In the genomic region with DNA sequence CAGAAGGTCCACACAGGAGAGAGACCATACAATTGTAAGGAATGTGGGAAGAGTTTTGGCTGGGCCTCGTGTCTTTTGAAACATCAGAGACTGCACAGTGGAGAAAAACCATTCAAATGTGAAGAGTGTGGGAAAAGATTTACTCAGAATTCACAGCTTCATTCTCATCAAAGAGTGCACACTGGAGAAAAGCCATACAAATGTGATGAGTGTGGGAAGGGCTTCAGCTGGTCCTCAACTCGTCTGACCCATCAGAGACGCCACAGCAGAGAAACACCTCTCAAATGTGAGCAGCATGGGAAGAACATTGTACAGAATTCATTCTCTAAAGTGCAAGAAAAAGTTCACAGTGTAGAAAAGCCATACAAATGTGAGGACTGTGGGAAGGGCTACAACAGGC, we compare ENCODE assay signal across 15 cellular contexts. TPM values are rescaled to one million over a fixed set of nuclear protein-coding genes. Genes with fewer than 3 reads are reported as not detected.
DNase-seq lines count a peak whose midpoint lies in the region; ATAC-seq, FAIRE-seq and TF ChIP-seq lines count a peak whose summit lies in the region.
"Had no signal": no experiment of that assay in that cellular context is flagged by ENCODE, and none has a peak within 500 bp of the region (broad histone marks: within the 10 kb centered on the region; RNA-seq: fewer than 3 reads in every experiment).

No MANE protein-coding gene starts in this region.

- peaks cover 31 to 72% (median 51%) of the 10 kb centered on the region in 4 donors for H3K9me3 ChIP-seq in liver (ENCODE audit: control insufficient read depth in 4 of 4, low read length in 3 of 4)
- no peaks in the 10 kb centered on the region for H3K9me3 ChIP-seq in HepG2 (ENCODE audit: low read length)
- peaks cover 47 to 63% of the 10 kb centered on the region in 2 donors for H3K9me3 ChIP-seq in duodenal mucosa (ENCODE audit: control insufficient read depth in 1 of 2, low read length in 2 of 2)
- peaks cover 42 to 67% of the 10 kb centered on the region in 2 donors for H3K9me3 ChIP-seq in muscle layer of duodenum (ENCODE audit: control insufficient read depth in 1 of 2, low read length in 2 of 2)

- peaks cover 8 to 40% (median 36%) of the 10 kb centered on the region in 4 donors for H3K36me3 ChIP-seq in liver (ENCODE audit: control insufficient read depth in 4 of 4, insufficient read depth in 3 of 4, low read depth in 1 of 4, low read length in 3 of 4)
- peaks cover 1 to 24% of the 10 kb centered on the region in 2 experiments; a peak in 4 of 5 replicates for H3K36me3 ChIP-seq in HepG2 (replicated peaks in 1 of 2; ENCODE audit: control insufficient read depth in 1 of 2, insufficient read depth in 2 of 2, low read length in 2 of 2)
- H3K36me3 ChIP-seq in duodenal mucosa (ENCODE audit: control insufficient read depth in 1 of 2, insufficient read depth in 2 of 2, low read length in 2 of 2): peaks cover 20 to 36% of the 10 kb centered on the region in 2 donors
- peaks cover 26 to 65% of the 10 kb centered on the region in 2 donors for H3K36me3 ChIP-seq in muscle layer of duodenum (ENCODE audit: control insufficient read depth in 1 of 2, insufficient read depth in 2 of 2, low read length in 2 of 2)

- H3K4me3 ChIP-seq in liver (ENCODE audit: low read depth in 1 of 3, low read length in 3 of 3) (peak overlapping the region in 2 of 3 donors; percentile 43 to 77), HepG2 (replicated peaks in 1 of 3; ENCODE audit: insufficient read depth in 1 of 3, low read depth in 2 of 3, low read length in 3 of 3) (no peak overlapping the region), duodenal mucosa (ENCODE audit: low read depth in 1 of 2, low read length in 2 of 2) (peak overlapping the region; percentile 25 to 52), muscle layer of duodenum (ENCODE audit: low read depth in 1 of 2, low read length in 2 of 2) (peak overlapping the region; percentile 9 to 60)

- TF ChIP-seq CTCF in liver (IDR thresholded peaks at IDR 0.05; ENCODE audit: low read depth, low read length, missing input control) (no peak), HepG2 (CRISPR knock-in tag; IDR thresholded peaks at IDR 0.05) (no peak)

- DNase-seq in HepG2 (ENCODE audit: low spot score) (no peak), GOT3 (lab: John Stamatoyannopoulos, UW) (no peak), middle frontal gyrus (ENCODE audit: extremely low spot score, low spot score) (no peak), NCI-H510A (lab: John Stamatoyannopoulos, UW) (no peak)
- DNase-seq: 8988T; AML-193; Calu3; CD4-positive, alpha-beta T cell; DMS 273 treated with DMSO at 0.1 percent for 48 hours had no signal

- intact Hi-C loops in HepG2 (cut with micrococcal nuclease; ENCODE audit: unreplicated experiment): no loop called here

- TF ChIP-seq EP300 in HepG2 (IDR thresholded peaks at IDR 0.05; ENCODE audit: low read depth in 2 of 2, low read length in 2 of 2): no peak
- TF ChIP-seq EP300 in HepG2 (CRISPR knock-in tag; IDR thresholded peaks at IDR 0.05; ENCODE audit: borderline replicate concordance): no peak

- H3K4me1 ChIP-seq in liver (ENCODE audit: control insufficient read depth in 4 of 4, insufficient read depth in 4 of 4, low read length in 3 of 4): peaks cover 2 to 11% (median 8%) of the 10 kb centered on the region in 4 donors
- H3K4me1 ChIP-seq in HepG2 (ENCODE audit: insufficient read depth, low read length): peaks cover 7% of the 10 kb centered on the region; the same call in 1 of the 2 replicates
- peaks cover 0 to 9% of the 10 kb centered on the region in 2 donors for H3K4me1 ChIP-seq in duodenal mucosa (ENCODE audit: control insufficient read depth in 1 of 2, insufficient read depth in 2 of 2, low read length in 2 of 2)
- H3K4me1 ChIP-seq in muscle layer of duodenum (ENCODE audit: control insufficient read depth in 1 of 2, insufficient read depth in 2 of 2, low read length in 2 of 2): peaks cover 4 to 8% of the 10 kb centered on the region in 2 donors

- no peak for ATAC-seq in HepG2
- ATAC-seq: HCT116 had no signal

- H3K9ac ChIP-seq in liver (ENCODE audit: low read depth in 1 of 2, low read length in 2 of 2): no peak overlapping the region
- no peak overlapping the region for H3K9ac ChIP-seq in HepG2 (ENCODE audit: insufficient read depth, low read depth, low read length)
- no peak overlapping the region for H3K9ac ChIP-seq in duodenal mucosa (ENCODE audit: low read depth in 1 of 2, low read length in 2 of 2)
- H3K9ac ChIP-seq: BLaER1 treated with 17β-estradiol and CSF1 and Interleukin-3, amounts not matched to agents 10 nM and 100 nM had no signal

- no peaks in the 10 kb centered on the region for H4K20me1 ChIP-seq in HepG2 (ENCODE audit: insufficient read depth, low read length)
- H4K20me1 ChIP-seq: BLaER1 treated with 17β-estradiol and CSF1 and Interleukin-3, amounts not matched to agents 10 nM and 100 nM had no signal

- H3K79me2 ChIP-seq in HepG2 (ENCODE audit: insufficient read depth, low read length): no peaks in the 10 kb centered on the region

- no peak overlapping the region for H3K4me2 ChIP-seq in HepG2 (ENCODE audit: low read depth, low read length)
- H3K4me2 ChIP-seq: BLaER1 treated with 17β-estradiol and CSF1 and Interleukin-3, amounts not matched to agents 10 nM and 100 nM had no signal

- no peak for TF ChIP-seq RAD21 in liver (IDR thresholded peaks at IDR 0.05)
- no peak for TF ChIP-seq RAD21 in HepG2 (CRISPR knock-in tag; IDR thresholded peaks at IDR 0.05)

- H2AFZ ChIP-seq in HepG2 (ENCODE audit: low read length): no peak overlapping the region

- 98% methylated on average over 3 of the region's 3 CpGs for WGBS in liver
- WGBS in HepG2 (ENCODE audit: low lambda C conversion rate): 96% methylated on average over 3 of the region's 3 CpGs

- POLR2A ChIA-PET in HepG2 (lab: Yijun Ruan, JAX): interaction anchor here (0.6 kb wide), 1 partner anchor 105 kb away, joined by 3 read pairs; the partner anchor contains the start of gene ZNF227

- in situ Hi-C loops in HepG2 (cut with HindIII; ENCODE audit: extremely low pct_ligation_motif_present, low pct_unique_long_range_greater_than_20kb): no loop called here

- CTCF ChIA-PET in HepG2 (lab: Yijun Ruan, JAX; ENCODE audit: low intra/inter-chr PET ratio, low total read pairs): no interaction called here

- H3K27me3 ChIP-seq in liver (ENCODE audit: control insufficient read depth in 4 of 4, insufficient read depth in 4 of 4, low read length in 3 of 4) (no peaks in the 10 kb centered on the region), HepG2 (ENCODE audit: control insufficient read depth in 1 of 2, insufficient read depth in 2 of 2, low read length in 2 of 2) (no peaks in the 10 kb centered on the region; a peak in 1 of 5 replicates), duodenal mucosa (ENCODE audit: control insufficient read depth in 1 of 2, insufficient read depth in 2 of 2, low read length in 2 of 2) (no peaks in the 10 kb centered on the region), muscle layer of duodenum (ENCODE audit: low read depth, low read length) (no peaks in the 10 kb centered on the region)

- TF ChIP-seq POLR2A in HepG2 (IDR thresholded peaks at IDR 0.05; ENCODE audit: insufficient read depth in 1 of 2, low read depth in 2 of 2, low read length in 2 of 2): no peak

- FAIRE-seq in HepG2 (lab: Jason Lieb, UNC): no peak
- FAIRE-seq: H54 had no signal

- no peak overlapping the region for H3K27ac ChIP-seq in liver (ENCODE audit: low read depth in 1 of 2, low read length in 2 of 2)
- H3K27ac ChIP-seq in HepG2 (ENCODE audit: extremely low read length, insufficient read depth, low read length): no peak overlapping the region
- no peak overlapping the region for H3K27ac ChIP-seq in duodenal mucosa (ENCODE audit: low read depth, low read length)
- H3K27ac ChIP-seq in muscle layer of duodenum (ENCODE audit: low read length): no peak overlapping the region
- H3K27ac ChIP-seq: BLaER1 treated with 17β-estradiol and CSF1 and Interleukin-3, amounts not matched to agents 10 nM and 100 nM had no signal

- no TSS peak for BruUV-seq in HepG2 (replicated peaks; lab: Mats Ljungman, UMichigan)

RNA-seq across cellular contexts. Expression of gene ZNF225, which starts 5.4 kb away (rescaled TPM):
- total RNA-seq in liver: 1 to 10 TPM; 2.3 to 4.5 TPM
- 1 to 10 TPM in 1 of 2 donors, under 1 TPM in 1; 0.88 to 1.1 TPM for polyA plus RNA-seq in liver
- total RNA-seq in HepG2 (2016; rRNA removed; fragmentation: Illumina TruSeq; extraction: Trizol): 3.3 and 4.6 TPM in 2 replicates
- 0.30 and 0.35 TPM in 2 replicates for total RNA-seq in HepG2 (2016; cell fraction: cytosol; rRNA removed; fragmentation: Illumina TruSeq; extraction: Trizol; ENCODE audit: low read depth)
- total RNA-seq in HepG2 (2016; cell fraction: insoluble cytoplasmic fraction; rRNA removed; fragmentation: Illumina TruSeq; extraction: Trizol): 4.0 and 4.4 TPM in 2 replicates
- total RNA-seq in HepG2 (2016; cell fraction: membrane; rRNA removed; fragmentation: Illumina TruSeq; extraction: Trizol): 1.7 TPM in 2 replicates
- 4.5 and 4.9 TPM in 2 replicates for total RNA-seq in HepG2 (2016; cell fraction: nucleus; rRNA removed; fragmentation: Illumina TruSeq; extraction: Trizol)
- 0.87 and 1.1 TPM in 2 replicates for polyA plus RNA-seq in HepG2 (2011; rRNA removed)
- polyA plus RNA-seq in HepG2 (2011; cell fraction: cytosol; rRNA removed): 0.27 and 0.65 TPM in 2 replicates
- 0.93 and 2.2 TPM in 2 replicates for polyA plus RNA-seq in HepG2 (2011; cell fraction: nucleus; rRNA removed)
- polyA plus RNA-seq in HepG2 (2012): 1.3 and 2.3 TPM in 2 replicates
- polyA plus RNA-seq in HepG2 (2016; cell fraction: cytosol; fragmentation: Illumina TruSeq; extraction: Trizol; ENCODE audit: low read depth): 0.10 and 0.15 TPM in 2 replicates
- 2.3 and 3.0 TPM in 2 replicates for polyA plus RNA-seq in HepG2 (2016; cell fraction: insoluble cytoplasmic fraction; fragmentation: Illumina TruSeq; extraction: Trizol; ENCODE audit: low read depth)
- 0.27 and 0.38 TPM in 2 replicates for polyA plus RNA-seq in HepG2 (2016; cell fraction: membrane; fragmentation: Illumina TruSeq; extraction: Trizol; ENCODE audit: low read depth)
- polyA plus RNA-seq in HepG2 (2016; cell fraction: nucleus; fragmentation: Illumina TruSeq; extraction: Trizol; ENCODE audit: insufficient read depth, low read depth): 4.4 and 5.4 TPM in 2 replicates
- polyA minus RNA-seq in HepG2 (2011; rRNA and poly(A)+ RNA removed; ENCODE audit: low replicate concordance): 1.2 and 3.2 TPM in 2 replicates
- 1.1 TPM in 2 replicates for polyA minus RNA-seq in HepG2 (2011; cell fraction: cytosol; rRNA and poly(A)+ RNA removed)
- 5.2 and 8.1 TPM in 2 replicates for polyA minus RNA-seq in HepG2 (2011; cell fraction: nucleus; rRNA and poly(A)+ RNA removed)

RNA-seq across cellular contexts. Expression of gene ZNF224, which starts 13.6 kb away (rescaled TPM):
- total RNA-seq in liver (10 to 100 TPM; 19.8 to 20.7 TPM), HepG2 (2016; rRNA removed; fragmentation: Illumina TruSeq; extraction: Trizol) (14.0 and 16.1 TPM in 2 replicates)
- polyA plus RNA-seq in liver (1 to 10 TPM; 4.5 to 9.9 TPM), HepG2 (2011; rRNA removed) (13.0 TPM in 2 replicates)
- total RNA-seq in HepG2 (2016; cell fraction: cytosol; rRNA removed; fragmentation: Illumina TruSeq; extraction: Trizol; ENCODE audit: low read depth): 1.4 and 2.7 TPM in 2 replicates
- total RNA-seq in HepG2 (2016; cell fraction: insoluble cytoplasmic fraction; rRNA removed; fragmentation: Illumina TruSeq; extraction: Trizol): 12.6 and 14.9 TPM in 2 replicates
- 5.3 and 6.8 TPM in 2 replicates for total RNA-seq in HepG2 (2016; cell fraction: membrane; rRNA removed; fragmentation: Illumina TruSeq; extraction: Trizol)
- total RNA-seq in HepG2 (2016; cell fraction: nucleus; rRNA removed; fragmentation: Illumina TruSeq; extraction: Trizol): 25.4 and 26.1 TPM in 2 replicates
- 3.7 and 5.2 TPM in 2 replicates for polyA plus RNA-seq in HepG2 (2011; cell fraction: cytosol; rRNA removed)
- 23.3 and 29.0 TPM in 2 replicates for polyA plus RNA-seq in HepG2 (2011; cell fraction: nucleus; rRNA removed)
- polyA plus RNA-seq in HepG2 (2012): 8.6 and 12.4 TPM in 2 replicates
- 0.21 and 0.29 TPM in 2 replicates for polyA plus RNA-seq in HepG2 (2016; cell fraction: cytosol; fragmentation: Illumina TruSeq; extraction: Trizol; ENCODE audit: low read depth)
- polyA plus RNA-seq in HepG2 (2016; cell fraction: insoluble cytoplasmic fraction; fragmentation: Illumina TruSeq; extraction: Trizol; ENCODE audit: low read depth): 4.6 and 5.5 TPM in 2 replicates
- 0.48 and 1.4 TPM in 2 replicates for polyA plus RNA-seq in HepG2 (2016; cell fraction: membrane; fragmentation: Illumina TruSeq; extraction: Trizol; ENCODE audit: low read depth)
- 58.1 and 62.2 TPM in 2 replicates for polyA plus RNA-seq in HepG2 (2016; cell fraction: nucleus; fragmentation: Illumina TruSeq; extraction: Trizol; ENCODE audit: insufficient read depth, low read depth)
- 6.4 and 10.4 TPM in 2 replicates for polyA minus RNA-seq in HepG2 (2011; rRNA and poly(A)+ RNA removed; ENCODE audit: low replicate concordance)
- polyA minus RNA-seq in HepG2 (2011; cell fraction: cytosol; rRNA and poly(A)+ RNA removed): 4.8 and 7.7 TPM in 2 replicates
- 37.5 and 48.6 TPM in 2 replicates for polyA minus RNA-seq in HepG2 (2011; cell fraction: nucleus; rRNA and poly(A)+ RNA removed)

RNA-seq across cellular contexts. Expression of gene ZNF234, which starts 33.6 kb away (rescaled TPM):
- total RNA-seq in liver (1 to 10 TPM; 4.4 to 5.2 TPM), HepG2 (2016; rRNA removed; fragmentation: Illumina TruSeq; extraction: Trizol) (11.2 and 11.7 TPM in 2 replicates)
- polyA plus RNA-seq in liver (1 to 10 TPM; 1.1 to 2.0 TPM), HepG2 (2011; rRNA removed) (3.5 and 4.2 TPM in 2 replicates)
- total RNA-seq in HepG2 (2016; cell fraction: cytosol; rRNA removed; fragmentation: Illumina TruSeq; extraction: Trizol; ENCODE audit: low read depth): 2.2 and 2.4 TPM in 2 replicates
- total RNA-seq in HepG2 (2016; cell fraction: insoluble cytoplasmic fraction; rRNA removed; fragmentation: Illumina TruSeq; extraction: Trizol): 10.7 and 13.9 TPM in 2 replicates
- 3.7 and 3.9 TPM in 2 replicates for total RNA-seq in HepG2 (2016; cell fraction: membrane; rRNA removed; fragmentation: Illumina TruSeq; extraction: Trizol)
- total RNA-seq in HepG2 (2016; cell fraction: nucleus; rRNA removed; fragmentation: Illumina TruSeq; extraction: Trizol): 13.1 and 15.1 TPM in 2 replicates
- polyA plus RNA-seq in HepG2 (2011; cell fraction: cytosol; rRNA removed): 0.98 and 1.8 TPM in 2 replicates
- polyA plus RNA-seq in HepG2 (2011; cell fraction: nucleus; rRNA removed): 7.8 and 9.8 TPM in 2 replicates
- polyA plus RNA-seq in HepG2 (2012): 4.3 and 5.0 TPM in 2 replicates
- polyA plus RNA-seq in HepG2 (2016; cell fraction: cytosol; fragmentation: Illumina TruSeq; extraction: Trizol; ENCODE audit: low read depth): 0.23 and 0.24 TPM in 2 replicates
- polyA plus RNA-seq in HepG2 (2016; cell fraction: insoluble cytoplasmic fraction; fragmentation: Illumina TruSeq; extraction: Trizol; ENCODE audit: low read depth): 5.2 and 5.4 TPM in 2 replicates
- polyA plus RNA-seq in HepG2 (2016; cell fraction: membrane; fragmentation: Illumina TruSeq; extraction: Trizol; ENCODE audit: low read depth): 0.73 and 0.96 TPM in 2 replicates
- 17.9 and 18.7 TPM in 2 replicates for polyA plus RNA-seq in HepG2 (2016; cell fraction: nucleus; fragmentation: Illumina TruSeq; extraction: Trizol; ENCODE audit: insufficient read depth, low read depth)
- polyA minus RNA-seq in HepG2 (2011; rRNA and poly(A)+ RNA removed; ENCODE audit: low replicate concordance): 3.3 and 5.1 TPM in 2 replicates
- polyA minus RNA-seq in HepG2 (2011; cell fraction: cytosol; rRNA and poly(A)+ RNA removed): 3.8 and 4.5 TPM in 2 replicates
- polyA minus RNA-seq in HepG2 (2011; cell fraction: nucleus; rRNA and poly(A)+ RNA removed): 18.7 and 23.5 TPM in 2 replicates

RNA-seq across cellular contexts. Expression of gene ZNF284, which starts 35.8 kb away (rescaled TPM):
- total RNA-seq in liver: 1 to 10 TPM in 1 of 2 donors, under 1 TPM in 1; 0.67 to 1.0 TPM
- under 1 TPM; 0.32 to 0.56 TPM for polyA plus RNA-seq in liver
- total RNA-seq in HepG2 (2016; rRNA removed; fragmentation: Illumina TruSeq; extraction: Trizol): 2.3 and 3.2 TPM in 2 replicates
- total RNA-seq in HepG2 (2016; cell fraction: cytosol; rRNA removed; fragmentation: Illumina TruSeq; extraction: Trizol; ENCODE audit: low read depth): 0.20 and 0.44 TPM in 2 replicates
- 2.4 and 2.6 TPM in 2 replicates for total RNA-seq in HepG2 (2016; cell fraction: insoluble cytoplasmic fraction; rRNA removed; fragmentation: Illumina TruSeq; extraction: Trizol)
- 1.5 and 1.7 TPM in 2 replicates for total RNA-seq in HepG2 (2016; cell fraction: membrane; rRNA removed; fragmentation: Illumina TruSeq; extraction: Trizol)
- 2.0 and 2.3 TPM in 2 replicates for total RNA-seq in HepG2 (2016; cell fraction: nucleus; rRNA removed; fragmentation: Illumina TruSeq; extraction: Trizol)
- 1.2 and 1.7 TPM in 2 replicates for polyA plus RNA-seq in HepG2 (2011; rRNA removed)
- polyA plus RNA-seq in HepG2 (2011; cell fraction: cytosol; rRNA removed): 0.55 and 0.69 TPM in 2 replicates
- polyA plus RNA-seq in HepG2 (2011; cell fraction: nucleus; rRNA removed): 1.4 and 2.5 TPM in 2 replicates
- 1.2 and 1.4 TPM in 2 replicates for polyA plus RNA-seq in HepG2 (2012)
- polyA plus RNA-seq in HepG2 (2016; cell fraction: cytosol; fragmentation: Illumina TruSeq; extraction: Trizol; ENCODE audit: low read depth): 0.06 and 0.10 TPM in 2 replicates
- 0.89 and 1.1 TPM in 2 replicates for polyA plus RNA-seq in HepG2 (2016; cell fraction: insoluble cytoplasmic fraction; fragmentation: Illumina TruSeq; extraction: Trizol; ENCODE audit: low read depth)
- polyA plus RNA-seq in HepG2 (2016; cell fraction: membrane; fragmentation: Illumina TruSeq; extraction: Trizol; ENCODE audit: low read depth): 0.27 and 0.30 TPM in 2 replicates
- polyA plus RNA-seq in HepG2 (2016; cell fraction: nucleus; fragmentation: Illumina TruSeq; extraction: Trizol; ENCODE audit: insufficient read depth, low read depth): 4.6 and 4.8 TPM in 2 replicates
- polyA minus RNA-seq in HepG2 (2011; rRNA and poly(A)+ RNA removed; ENCODE audit: low replicate concordance): 0.46 and 1.2 TPM in 2 replicates
- polyA minus RNA-seq in HepG2 (2011; cell fraction: cytosol; rRNA and poly(A)+ RNA removed): 0.70 and 1.4 TPM in 2 replicates
- 1.8 and 2.2 TPM in 2 replicates for polyA minus RNA-seq in HepG2 (2011; cell fraction: nucleus; rRNA and poly(A)+ RNA removed)

RNA-seq across cellular contexts. Expression of gene ZNF223, which starts 55.9 kb away (rescaled TPM):
- total RNA-seq in liver (1 to 10 TPM; 1.6 to 2.8 TPM), HepG2 (2016; rRNA removed; fragmentation: Illumina TruSeq; extraction: Trizol) (4.8 and 5.6 TPM in 2 replicates)
- polyA plus RNA-seq in liver (1 to 10 TPM; 1.4 to 2.2 TPM), HepG2 (2011; rRNA removed) (2.0 and 2.2 TPM in 2 replicates)
- total RNA-seq in HepG2 (2016; cell fraction: cytosol; rRNA removed; fragmentation: Illumina TruSeq; extraction: Trizol; ENCODE audit: low read depth): 0.61 and 0.79 TPM in 2 replicates
- total RNA-seq in HepG2 (2016; cell fraction: insoluble cytoplasmic fraction; rRNA removed; fragmentation: Illumina TruSeq; extraction: Trizol): 4.7 and 7.0 TPM in 2 replicates
- total RNA-seq in HepG2 (2016; cell fraction: membrane; rRNA removed; fragmentation: Illumina TruSeq; extraction: Trizol): 2.3 and 3.2 TPM in 2 replicates
- total RNA-seq in HepG2 (2016; cell fraction: nucleus; rRNA removed; fragmentation: Illumina TruSeq; extraction: Trizol): 4.8 and 4.9 TPM in 2 replicates
- 0.64 and 1.9 TPM in 2 replicates for polyA plus RNA-seq in HepG2 (2011; cell fraction: cytosol; rRNA removed)
- 2.8 and 3.6 TPM in 2 replicates for polyA plus RNA-seq in HepG2 (2011; cell fraction: nucleus; rRNA removed)
- 2.2 and 2.8 TPM in 2 replicates for polyA plus RNA-seq in HepG2 (2012)
- polyA plus RNA-seq in HepG2 (2016; cell fraction: cytosol; fragmentation: Illumina TruSeq; extraction: Trizol; ENCODE audit: low read depth): 0.11 and 0.19 TPM in 2 replicates
- polyA plus RNA-seq in HepG2 (2016; cell fraction: insoluble cytoplasmic fraction; fragmentation: Illumina TruSeq; extraction: Trizol; ENCODE audit: low read depth): 2.9 and 3.7 TPM in 2 replicates
- 0.66 and 0.68 TPM in 2 replicates for polyA plus RNA-seq in HepG2 (2016; cell fraction: membrane; fragmentation: Illumina TruSeq; extraction: Trizol; ENCODE audit: low read depth)
- 5.2 and 9.6 TPM in 2 replicates for polyA plus RNA-seq in HepG2 (2016; cell fraction: nucleus; fragmentation: Illumina TruSeq; extraction: Trizol; ENCODE audit: insufficient read depth, low read depth)
- polyA minus RNA-seq in HepG2 (2011; rRNA and poly(A)+ RNA removed; ENCODE audit: low replicate concordance): 0.87 and 2.0 TPM in 2 replicates
- polyA minus RNA-seq in HepG2 (2011; cell fraction: cytosol; rRNA and poly(A)+ RNA removed): 0.99 and 1.8 TPM in 2 replicates
- 4.5 and 11.2 TPM in 2 replicates for polyA minus RNA-seq in HepG2 (2011; cell fraction: nucleus; rRNA and poly(A)+ RNA removed)

Comparison
In these comparisons a context has a peak if more than half of its experiments do, and no peak if none do; other contexts are left out.
1. H3K4me3 ChIP-seq: peak in liver (2 of 3), duodenal mucosa (2 of 2) and muscle layer of duodenum (2 of 2); none in HepG2 (0 of 3).